Comparison of ENCODE assay signal across 8 cellular contexts in genomic region chr6:85675030-85675819, GRCh38. TPM values are rescaled to one million over a fixed set of nuclear protein-coding genes. Genes with fewer than 3 reads are reported as not detected.
DNase-seq lines count a peak whose midpoint lies in the region; ATAC-seq and TF ChIP-seq lines count a peak whose summit lies in the region.

No MANE protein-coding gene starts in this region.

- H3K4me3 ChIP-seq in coronary artery (peak overlapping the region; percentile 89), testis (no peak overlapping the region)

- no peaks in the 10 kb centered on the region for H3K9me3 ChIP-seq in testis

- ATAC-seq in omental fat pad (ENCODE audit: low FRiP score) = peak; percentile 33
- no peak for ATAC-seq in HG02678 (IDR thresholded peaks at IDR 0.05; ENCODE audit: unreplicated experiment)
- ATAC-seq in HG03469 (IDR thresholded peaks at IDR 0.05; ENCODE audit: unreplicated experiment) = no peak

- no peak for TF ChIP-seq POLR2A in testis (IDR thresholded peaks at IDR 0.05)

- peaks cover 12% of the 10 kb centered on the region for H3K4me1 ChIP-seq in testis

- DNase-seq in G401 (ENCODE audit: low spot score) (peak; percentile 27), NCI-H69 (lab: John Stamatoyannopoulos, UW) (peak; percentile 23), coronary artery (ENCODE audit: low spot score) (no peak), omental fat pad (ENCODE audit: low spot score) (no peak), testis (no peak), NCI-H2029 (lab: John Stamatoyannopoulos, UW) (no peak)

- intact Hi-C loops in testis (cut with DNase I; ENCODE audit: low total_unique reads) = loop anchor here (5.0 kb wide), 1 partner anchor 33 kb away; the partner anchor contains the start of gene SYNCRIP

- H3K27me3 ChIP-seq in testis = no peaks in the 10 kb centered on the region

- H3K27ac ChIP-seq in coronary artery (peak overlapping the region; percentile 40 to 52), testis (no peak overlapping the region)

- in situ Hi-C loops in G401 (cut with HindIII; ENCODE audit: low sequenced_read_pairs) = no loop called here

- no peaks in the 10 kb centered on the region for H3K36me3 ChIP-seq in testis (ENCODE audit: low read depth, missing control alignments)

- TF ChIP-seq CTCF in coronary artery (IDR thresholded peaks at IDR 0.05) = no peak
- TF ChIP-seq CTCF in omental fat pad (IDR thresholded peaks at IDR 0.05) = no peak
- TF ChIP-seq CTCF in testis (IDR thresholded peaks at IDR 0.05) = no peak

- 81 to 85% methylated on average over 4 of the region's 4 CpGs for WGBS in testis, 2 donors

RNA-seq across cellular contexts. Expression of gene SYNCRIP, which starts 32.5 kb away (rescaled TPM):
- 54.3 and 69.6 TPM in 2 replicates for total RNA-seq in G401 (2014; rRNA removed; shearing (Covaris generic))
- 100 to 1,000 TPM in 1 of 4 donors, 10 to 100 TPM in 3; 52.9 to 126 (median 64.1) TPM for total RNA-seq in omental fat pad
- 10 to 100 TPM; 51.6 to 55.1 TPM for total RNA-seq in testis
- 67.0 TPM for polyA plus RNA-seq in testis (ENCODE audit: insufficient read depth, low read depth, low replicate concordance)

Comparison
In these comparisons a context has a peak if more than half of its experiments do, and no peak if none do; other contexts are left out.
1. DNase-seq: peak in G401 (single experiment) and NCI-H69 (single experiment); none in coronary artery (single experiment), omental fat pad (single experiment), testis (single experiment) and NCI-H2029 (single experiment).
2. H3K27ac ChIP-seq: peak in coronary artery (2 of 2); none in testis (0 of 2).